In the genomic region with DNA sequence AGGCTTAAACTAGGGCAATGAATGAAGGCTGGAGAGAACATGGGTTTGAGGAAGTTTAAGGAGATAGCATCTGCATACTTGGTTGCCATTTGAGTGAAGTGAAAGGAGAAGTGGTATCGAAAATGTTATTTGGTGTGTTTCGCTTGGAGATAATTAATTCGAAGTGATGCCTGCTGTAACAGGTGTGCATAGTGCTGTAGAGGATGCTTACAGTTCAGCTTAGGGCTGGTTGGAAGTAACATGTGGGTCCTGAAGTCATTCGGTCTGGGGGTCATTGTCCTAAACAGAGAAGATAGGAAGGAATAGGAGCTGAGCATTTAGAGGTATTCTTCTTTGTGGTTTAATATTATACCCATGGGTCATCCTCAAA, we compare ENCODE assay signal across 8 cellular contexts. TPM values are rescaled to one million over a fixed set of nuclear protein-coding genes. Genes with fewer than 3 reads are reported as not detected.
A peak's percentile ranks its signal among the peaks of the same experiment; 100 is the strongest.
DNase-seq lines count a peak whose midpoint lies in the region; ATAC-seq, FAIRE-seq and TF ChIP-seq lines count a peak whose summit lies in the region.

No MANE protein-coding gene starts in this region.

- H3K79me2 ChIP-seq in Karpas-422 (ENCODE audit: low read length): no peaks in the 10 kb centered on the region

- in situ Hi-C loops in astrocyte of the spinal cord (cut with HindIII; ENCODE audit: low sequenced_read_pairs): no loop called here

- peak overlapping the region; percentile 75 for H3K4me3 ChIP-seq in Karpas-422 (ENCODE audit: low read length)
- H3K4me3 ChIP-seq in astrocyte of the spinal cord (ENCODE audit: low read depth, low read length): peak overlapping the region; percentile 53

- H3K9me3 Mint-ChIP-seq in memory B cell: no peaks in the 10 kb centered on the region
- no peaks in the 10 kb centered on the region for H3K9me3 Mint-ChIP-seq in HFFc6

- H2AFZ ChIP-seq in Karpas-422 (ENCODE audit: low read length): 0 out of 2 replicates have a peak overlapping the region, but pooled peaks have one; percentile 1

- no peaks in the 10 kb centered on the region for H3K9me2 ChIP-seq in Karpas-422 (replicated peaks; ENCODE audit: insufficient read depth, low read length)

- FAIRE-seq in GM12891 (lab: Jason Lieb, UNC): peak; percentile 96

- peak overlapping the region; percentile 85 for H3K9ac ChIP-seq in Karpas-422 (ENCODE audit: low read length)

- ATAC-seq in GM21717 (IDR thresholded peaks at IDR 0.05; ENCODE audit: unreplicated experiment) (peak; percentile 55), memory B cell (ENCODE audit: low read depth) (peak; percentile 91), GM21367 (IDR thresholded peaks at IDR 0.05; ENCODE audit: unreplicated experiment) (no peak)

- peak overlapping the region; percentile 87 for H3K27ac ChIP-seq in Karpas-422 (ENCODE audit: low read length)

- no peaks in the 10 kb centered on the region for H4K20me1 ChIP-seq in Karpas-422 (ENCODE audit: insufficient read depth, low read depth, low read length)

- TF ChIP-seq POLR2A in GM12891 (IDR thresholded peaks at IDR 0.05; ENCODE audit: low read depth, low read length): no peak

- H3K27ac Mint-ChIP-seq in memory B cell: no peak overlapping the region
- H3K27ac Mint-ChIP-seq in HFFc6: no peak overlapping the region

- H3K36me3 ChIP-seq in Karpas-422 (ENCODE audit: insufficient read depth, low read length): peaks cover 17% of the 10 kb centered on the region; the same call in 1 of the 2 replicates

- DNase-seq in GM12891 (ENCODE audit: insufficient read length, low spot score) (no peak), Karpas-422 (peak; percentile 87), astrocyte of the spinal cord (ENCODE audit: low read depth, low spot score) (no peak), memory B cell (ENCODE audit: low spot score in 2 of 2) (peak in 1 of 2 donors; percentile 69), nucleus accumbens (lab: John Stamatoyannopoulos, UW) (no peak), HFFc6 (no peak)

- TF ChIP-seq CTCF in astrocyte of the spinal cord (IDR thresholded peaks at IDR 0.05; ENCODE audit: low read depth, low read length): no peak
- TF ChIP-seq CTCF in HFFc6 (IDR thresholded peaks at IDR 0.05): no peak

- H3K4me1 ChIP-seq in Karpas-422 (ENCODE audit: low read length): peaks cover 40% of the 10 kb centered on the region

- no peaks in the 10 kb centered on the region for H3K27me3 ChIP-seq in Karpas-422 (ENCODE audit: low read length)

- H3K27me3 Mint-ChIP-seq in memory B cell (no peaks in the 10 kb centered on the region), HFFc6 (ENCODE audit: insufficient read depth) (peaks cover 4% of the 10 kb centered on the region; the same call in 1 of the 2 replicates)

- H3K4me3 Mint-ChIP-seq in memory B cell (no peak overlapping the region), HFFc6 (no peak overlapping the region)

- peaks cover 6% of the 10 kb centered on the region for H3K4me1 Mint-ChIP-seq in memory B cell
- H3K4me1 Mint-ChIP-seq in HFFc6 (ENCODE audit: low read depth): peaks cover 22% of the 10 kb centered on the region

- no peaks in the 10 kb centered on the region for H3K9me3 ChIP-seq in Karpas-422 (ENCODE audit: low read length)

- H3K4me2 ChIP-seq in Karpas-422 (ENCODE audit: low read depth, low read length, poor library complexity, severe bottlenecking): peak overlapping the region; percentile 88

- H3K36me3 Mint-ChIP-seq in memory B cell (peaks cover 7% of the 10 kb centered on the region), HFFc6 (ENCODE audit: low read depth) (peaks cover 16% of the 10 kb centered on the region; the same call in 1 of the 2 replicates)

TF ChIP-seq in GM12891, 5 proteins besides CTCF, POLR2A, EP300 and RAD21:
- TF ChIP-seq SPI1 (IDR thresholded peaks at IDR 0.05; ENCODE audit: low read depth, low read length): peak; percentile 95
- TF ChIP-seq PAX5 (IDR thresholded peaks at IDR 0.05; ENCODE audit: insufficient read depth, low read length, severe bottlenecking): no peak
- TF ChIP-seq TAF1 (IDR thresholded peaks at IDR 0.05; ENCODE audit: low read depth, low read length): no peak
- no peak; the same call in 1 of the 2 replicates for TF ChIP-seq POU2F2 (IDR thresholded peaks at IDR 0.05; ENCODE audit: low read depth, low read length)
- TF ChIP-seq POLR2AphosphoS5 (IDR thresholded peaks at IDR 0.05; ENCODE audit: low read depth, low read length): no peak; the same call in 1 of the 2 replicates

RNA-seq across cellular contexts. Expression of gene NUDT17, which starts 0.3 kb away (rescaled TPM):
- 4.1 TPM for polyA plus RNA-seq in GM12891 (2012; ENCODE audit: low read depth, missing spikeins)
- 2.9 and 8.3 TPM in 2 replicates for total RNA-seq in Karpas-422 (2014; rRNA removed; shearing (Covaris generic); ENCODE audit: low replicate concordance)
- total RNA-seq in HFFc6 (2021; fragmentation: NEBNext Ultra II Directional; extraction: Animal tissue kit (Norgen Biotek cat#: 25700)): 1 to 10 TPM; 2.4 to 4.5 (median 3.6) TPM

RNA-seq across cellular contexts. Expression of gene PIAS3, which starts 13.8 kb away (rescaled TPM):
- 10.4 TPM for polyA plus RNA-seq in GM12891 (2012; ENCODE audit: low read depth, missing spikeins)
- 13.5 and 16.8 TPM in 2 replicates for total RNA-seq in Karpas-422 (2014; rRNA removed; shearing (Covaris generic); ENCODE audit: low replicate concordance)
- total RNA-seq in HFFc6 (2021; fragmentation: NEBNext Ultra II Directional; extraction: Animal tissue kit (Norgen Biotek cat#: 25700)): 10 to 100 TPM; 45.2 to 53.8 (median 51.6) TPM

RNA-seq across cellular contexts. Expression of gene POLR3C, which starts 21.1 kb away (rescaled TPM):
- polyA plus RNA-seq in GM12891 (2012; ENCODE audit: low read depth, missing spikeins): 20.7 TPM
- 33.4 and 57.7 TPM in 2 replicates for total RNA-seq in Karpas-422 (2014; rRNA removed; shearing (Covaris generic); ENCODE audit: low replicate concordance)
- 10 to 100 TPM; 31.4 to 39.1 (median 35.1) TPM for total RNA-seq in HFFc6 (2021; fragmentation: NEBNext Ultra II Directional; extraction: Animal tissue kit (Norgen Biotek cat#: 25700))

RNA-seq across cellular contexts. Expression of gene RNF115, which starts 21.2 kb away (rescaled TPM):
- 4.9 TPM for polyA plus RNA-seq in GM12891 (2012; ENCODE audit: low read depth, missing spikeins)
- total RNA-seq in Karpas-422 (2014; rRNA removed; shearing (Covaris generic); ENCODE audit: low replicate concordance): 14.2 and 21.8 TPM in 2 replicates
- 10 to 100 TPM; 14.0 to 23.0 (median 21.2) TPM for total RNA-seq in HFFc6 (2021; fragmentation: NEBNext Ultra II Directional; extraction: Animal tissue kit (Norgen Biotek cat#: 25700))

RNA-seq across cellular contexts. Expression of gene ANKRD35, which starts 40.5 kb away (rescaled TPM):
- polyA plus RNA-seq in GM12891 (2012; ENCODE audit: low read depth, missing spikeins): not detected
- total RNA-seq in Karpas-422 (2014; rRNA removed; shearing (Covaris generic); ENCODE audit: low replicate concordance): 0.11 TPM in 1 of 2 replicates, not detected in the other
- total RNA-seq in HFFc6 (2021; fragmentation: NEBNext Ultra II Directional; extraction: Animal tissue kit (Norgen Biotek cat#: 25700)): 1 to 10 TPM in 4 of 6 experiments, under 1 TPM in 2; 0.75 to 2.0 (median 1.1) TPM
